ENCODE assay signal across 22 cellular contexts in the genomic region with DNA sequence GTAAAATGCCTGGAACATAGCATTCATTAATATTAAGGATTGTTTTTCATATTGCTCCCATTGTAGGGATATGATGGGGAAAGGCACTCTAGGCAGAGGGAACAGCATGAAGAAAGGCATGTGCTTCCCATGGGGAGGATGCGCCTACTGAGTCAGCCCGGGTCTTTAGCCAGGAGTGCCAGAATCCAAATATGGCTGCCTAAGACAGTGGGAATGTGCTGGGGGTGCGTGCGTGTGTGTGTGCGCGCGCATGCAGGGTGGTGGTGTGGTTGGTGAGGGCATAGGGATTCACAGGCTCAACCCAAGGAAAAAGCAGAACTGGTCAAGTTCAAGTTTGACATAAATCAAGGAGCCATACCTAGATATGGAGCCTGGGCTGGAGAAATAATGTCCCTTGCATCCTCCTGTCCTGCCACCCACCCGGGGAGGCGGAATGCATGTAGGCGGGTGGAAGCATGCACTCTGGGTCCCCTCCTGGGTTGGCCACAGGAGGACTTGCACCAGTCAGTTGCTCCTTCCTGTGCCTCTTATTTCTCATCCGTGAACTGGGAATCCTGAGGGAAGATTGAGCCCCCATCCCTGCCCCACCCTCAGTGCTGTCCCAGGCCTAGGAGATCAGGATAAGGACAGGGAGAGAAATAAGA. TPM values are rescaled to one million over a fixed set of nuclear protein-coding genes. Genes with fewer than 3 reads are reported as not detected.
DNase-seq lines count a peak whose midpoint lies in the region; ATAC-seq, FAIRE-seq and TF ChIP-seq lines count a peak whose summit lies in the region.
"Had no signal": no experiment of that assay in that cellular context is flagged by ENCODE, and none has a peak within 500 bp of the region (broad histone marks: within the 10 kb centered on the region; RNA-seq: fewer than 3 reads in every experiment).

No MANE protein-coding gene starts in this region.

- H3K4me3 ChIP-seq in heart right ventricle, result no peak overlapping the region
- no peak overlapping the region for H3K4me3 ChIP-seq in BLaER1 treated with 17β-estradiol and CSF1 and Interleukin-3, amounts not matched to agents 10 nM and 100 nM
- no peak overlapping the region for H3K4me3 ChIP-seq in kidney (ENCODE audit: low read length in 2 of 2)
- H3K4me3 ChIP-seq in PC-9, result no peak overlapping the region
- H3K4me3 ChIP-seq: GM12878 had no signal

- H3K9me3 ChIP-seq in heart right ventricle (no peaks in the 10 kb centered on the region), kidney (ENCODE audit: control insufficient read depth in 1 of 2, low read length in 2 of 2) (no peaks in the 10 kb centered on the region), PC-9 (ENCODE audit: insufficient read depth, low read depth) (no peaks in the 10 kb centered on the region)
- H3K9me3 ChIP-seq in BLaER1 treated with 17β-estradiol and CSF1 and Interleukin-3, amounts not matched to agents 10 nM and 100 nM (replicated peaks in 1 of 11), result no peaks in the 10 kb centered on the region

- H3K36me3 ChIP-seq in heart right ventricle, result peaks cover 0 to 8% (median 0%) of the 10 kb centered on the region in 9 donors
- no peaks in the 10 kb centered on the region for H3K36me3 ChIP-seq in BLaER1 treated with 17β-estradiol and CSF1 and Interleukin-3, amounts not matched to agents 10 nM and 100 nM
- no peaks in the 10 kb centered on the region for H3K36me3 ChIP-seq in kidney (ENCODE audit: control insufficient read depth in 1 of 2, insufficient read depth in 2 of 2, low read length in 2 of 2)
- no peaks in the 10 kb centered on the region for H3K36me3 ChIP-seq in PC-9 (ENCODE audit: low read depth)

- FAIRE-seq in kidney (lab: Jason Lieb, UNC), result no peak
- FAIRE-seq: GM12878, HepG2, HTR-8/SVneo had no signal

- H3F3A ChIP-seq in PC-9 (ENCODE audit: insufficient read depth, low read depth), result no peaks in the 10 kb centered on the region

- intact Hi-C loops in heart right ventricle (cut with DNase I), result no loop called here
- intact Hi-C loops in left cardiac atrium (cut with DNase I), result loop anchor here in 1 of 2 donors (10.0 kb wide), 1 partner anchor 87 kb away; the partner anchor contains the start of gene GINS3
- intact Hi-C loops in kidney (cut with DNase I), result no loop called here
- intact Hi-C loops in posterior vena cava (cut with DNase I), result no loop called here
- intact Hi-C loops in PC-9 (cut with micrococcal nuclease; ENCODE audit: unreplicated experiment), result no loop called here

- CTCF ChIA-PET in PC-9 (lab: Charles Lee), result no interaction called here
- CTCF ChIA-PET in WTC11 (lab: Charles Lee), result no interaction called here

- no peak overlapping the region for H3K27ac Mint-ChIP-seq in WTC11
- H3K27ac Mint-ChIP-seq: CD4-positive, CD25-positive, alpha-beta regulatory T cell had no signal

- POLR2A ChIA-PET in PC-9 (lab: Charles Lee; ENCODE audit: unreplicated experiment), result interaction anchor here (0.6 kb wide), 1 partner anchor 487 kb away, joined by 11 read pairs; no protein-coding TSS in a partner anchor
- POLR2A ChIA-PET in WTC11 (lab: Charles Lee), result no interaction called here

- no TSS peak for BruUV-seq in PC-9 (replicated peaks; lab: Mats Ljungman, UMichigan)

- peak overlapping the region in 6 of 10 donors; percentile 13 to 70 (median 52) for H3K27ac ChIP-seq in heart right ventricle
- no peak overlapping the region for H3K27ac ChIP-seq in BLaER1 treated with 17β-estradiol and CSF1 and Interleukin-3, amounts not matched to agents 10 nM and 100 nM
- no peak overlapping the region for H3K27ac ChIP-seq in kidney (ENCODE audit: low read depth in 2 of 2, low read length in 2 of 2)
- H3K27ac ChIP-seq in PC-9, result no peak overlapping the region

- no peak overlapping the region for H3K4me3 Mint-ChIP-seq in WTC11
- H3K4me3 Mint-ChIP-seq: CD4-positive, CD25-positive, alpha-beta regulatory T cell; CD8-positive, alpha-beta memory T cell had no signal

- H3K27me3 ChIP-seq in heart right ventricle (no peaks in the 10 kb centered on the region), PC-9 (ENCODE audit: insufficient read depth, low read depth) (no peaks in the 10 kb centered on the region)
- no peaks in the 10 kb centered on the region for H3K27me3 ChIP-seq in BLaER1 treated with 17β-estradiol and CSF1 and Interleukin-3, amounts not matched to agents 10 nM and 100 nM

- H3K4me1 ChIP-seq in heart right ventricle (peaks cover 5 to 91% (median 62%) of the 10 kb centered on the region in 9 donors), kidney (ENCODE audit: control insufficient read depth in 1 of 2, insufficient read depth in 1 of 2, low read depth in 1 of 2, low read length in 2 of 2) (no peaks in the 10 kb centered on the region), PC-9 (replicated peaks; ENCODE audit: insufficient read depth) (peaks cover 7% of the 10 kb centered on the region; the same call in 1 of the 2 replicates)
- H3K4me1 ChIP-seq in BLaER1 treated with 17β-estradiol and CSF1 and Interleukin-3, amounts not matched to agents 10 nM and 100 nM, result peaks cover 0 to 24% (median 16%) of the 10 kb centered on the region in 10 experiments; a peak in 14 of 20 replicates

- no peaks in the 10 kb centered on the region for H3K27me3 Mint-ChIP-seq in WTC11 (ENCODE audit: low read depth)

- no peak overlapping the region for H2AFZ ChIP-seq in PC-9

- H3K4me2 ChIP-seq in BLaER1 treated with 17β-estradiol and CSF1 and Interleukin-3, amounts not matched to agents 10 nM and 100 nM, result peak overlapping the region in 6 of 11 experiments; percentile 35 to 60 (median 47); a peak in 10 of 22 replicates
- H3K4me2 ChIP-seq in PC-9, result no peak overlapping the region

- no peak for DNase-seq in heart right ventricle
- DNase-seq in left cardiac atrium, result no peak
- peak; percentile 31 for DNase-seq in kidney
- DNase-seq in posterior vena cava (ENCODE audit: low spot score), result peak; percentile 41
- DNase-seq in NCI-H2227 (lab: John Stamatoyannopoulos, UW; ENCODE audit: unreplicated experiment), result no peak
- DNase-seq in PC-9, result no peak
- no peak for DNase-seq in WTC11 (ENCODE audit: low spot score)
- DNase-seq: 8988T; C1 segment of cervical spinal cord; CD4-positive, CD25-positive, alpha-beta regulatory T cell; CD8-positive, alpha-beta memory T cell; COR-L47; DMS 273 treated with DMSO at 0.1 percent for 48 hours; DMS53; DND-41; GOT3; H7 had no signal

- ATAC-seq in heart right ventricle (no peak), left cardiac atrium (no peak), WTC11 (no peak)
- ATAC-seq: GM12878, HCT116 had no signal

- H4K20me1 ChIP-seq in BLaER1 treated with 17β-estradiol and CSF1 and Interleukin-3, amounts not matched to agents 10 nM and 100 nM, result no peaks in the 10 kb centered on the region
- H4K20me1 ChIP-seq in PC-9 (ENCODE audit: insufficient read depth), result no peaks in the 10 kb centered on the region

- 0 out of 2 replicates have a peak, but pooled peaks cover 3% of the 10 kb centered on the region for H3K4me1 Mint-ChIP-seq in WTC11
- H3K4me1 Mint-ChIP-seq: CD4-positive, CD25-positive, alpha-beta regulatory T cell; CD8-positive, alpha-beta memory T cell had no signal

- TF ChIP-seq CTCF in heart right ventricle (IDR thresholded peaks at IDR 0.05) (no peak), kidney (IDR thresholded peaks at IDR 0.05; ENCODE audit: borderline replicate concordance, extremely low read depth, insufficient read depth) (no peak), PC-9 (conservative IDR thresholded peaks at IDR 0.05) (no peak), WTC11 (IDR thresholded peaks at IDR 0.05) (no peak)

- no peaks in the 10 kb centered on the region for H3K9me2 ChIP-seq in PC-9 (ENCODE audit: insufficient read depth)

- H3K9me3 Mint-ChIP-seq in WTC11, result no peaks in the 10 kb centered on the region
- H3K9me3 Mint-ChIP-seq: CD4-positive, CD25-positive, alpha-beta regulatory T cell; CD8-positive, alpha-beta memory T cell had no signal

- WGBS in heart right ventricle, 2 donors, result 91 to 95% methylated on average over 11 of the region's 11 CpGs

- no peaks in the 10 kb centered on the region for H3K79me2 ChIP-seq in PC-9 (ENCODE audit: low read depth)

- no peak overlapping the region for H3K9ac ChIP-seq in BLaER1 treated with 17β-estradiol and CSF1 and Interleukin-3, amounts not matched to agents 10 nM and 100 nM
- no peak overlapping the region for H3K9ac ChIP-seq in kidney (ENCODE audit: low read length in 2 of 2)

- no peaks in the 10 kb centered on the region for H3K36me3 Mint-ChIP-seq in WTC11
- H3K36me3 Mint-ChIP-seq: CD4-positive, CD25-positive, alpha-beta regulatory T cell; CD8-positive, alpha-beta memory T cell had no signal

TF ChIP-seq in WTC11, 78 proteins besides CTCF, POLR2A, EP300 and RAD21 (continues in another document):
- TF ChIP-seq ATF6 (CRISPR knock-in tag; IDR thresholded peaks at IDR 0.05) (no peak), GRHL2 (CRISPR knock-in tag; IDR thresholded peaks at IDR 0.05; ENCODE audit: insufficient replicate concordance, severe bottlenecking) (no peak), CREM (CRISPR knock-in tag; IDR thresholded peaks at IDR 0.05) (no peak)

RNA-seq across cellular contexts. Expression of gene NDRG4, which starts 18.6 kb away (rescaled TPM):
- 100 to 1,000 TPM; 336 to 821 (median 630) TPM for total RNA-seq in heart right ventricle
- polyA plus RNA-seq in heart right ventricle, result 100 to 1,000 TPM; 286 to 507 TPM
- total RNA-seq in left cardiac atrium, result 100 to 1,000 TPM; 121 to 153 TPM
- 5.7 TPM for total RNA-seq in kidney
- polyA plus RNA-seq in kidney (ENCODE audit: insufficient read depth, low read depth, low replicate concordance), result 1.7 TPM
- 1 to 10 TPM; 5.8 to 8.6 TPM for total RNA-seq in posterior vena cava
- total RNA-seq in PC-9 (2021), result 4.8 and 6.0 TPM in 2 replicates
- total RNA-seq in WTC11 (2021), result 20.5 to 24.6 TPM (median 23.1 TPM) in 3 replicates

RNA-seq across cellular contexts. Expression of gene SETD6, which starts 34.0 kb away (rescaled TPM):
- total RNA-seq in heart right ventricle (10 to 100 TPM in 8 of 10 donors, 1 to 10 TPM in 2; 8.9 to 16.0 (median 11.8) TPM), left cardiac atrium (10 to 100 TPM; 10.7 to 10.8 TPM), kidney (25.0 TPM), posterior vena cava (10 to 100 TPM in 1 of 2 donors, 1 to 10 TPM in 1; 9.9 to 13.5 TPM), PC-9 (2021) (19.2 and 21.4 TPM in 2 replicates), WTC11 (2021) (34.0 to 41.1 TPM (median 35.0 TPM) in 3 replicates)
- polyA plus RNA-seq in heart right ventricle (10 to 100 TPM; 11.8 to 18.9 TPM), kidney (ENCODE audit: insufficient read depth, low read depth, low replicate concordance) (13.7 TPM)

Comparison
In these comparisons a context has a peak if more than half of its experiments do, and no peak if none do; other contexts are left out.
1. DNase-seq: peak in kidney (single experiment) and posterior vena cava (single experiment); none in heart right ventricle (0 of 2), left cardiac atrium (single experiment), NCI-H2227 (single experiment), PC-9 (0 of 2) and WTC11 (single experiment).
2. H3K27ac ChIP-seq: peak in heart right ventricle (6 of 10); none in BLaER1 treated with 17β-estradiol and CSF1 and Interleukin-3, amounts not matched to agents 10 nM and 100 nM (0 of 11), kidney (0 of 2) and PC-9 (single experiment).